In the genomic region with DNA sequence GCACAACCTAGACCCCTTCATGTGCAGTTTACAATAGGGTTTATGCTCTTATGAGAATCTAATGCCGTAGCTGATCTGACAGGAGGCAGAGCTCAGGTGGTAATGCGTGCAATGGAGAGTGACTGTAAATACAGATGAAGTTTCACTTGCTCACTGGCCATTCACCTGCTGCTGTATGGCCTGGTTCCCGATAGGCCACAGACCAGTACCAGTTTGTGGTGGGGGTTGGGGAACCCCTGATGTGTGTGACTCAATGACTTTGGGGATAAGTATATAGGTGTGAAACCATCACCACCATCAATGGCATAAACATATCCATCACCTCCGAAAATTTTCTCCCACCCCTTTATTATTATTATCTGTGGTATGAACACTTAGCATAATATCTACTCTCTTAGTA, we compare ENCODE assay signal across 1 cellular context.
TF ChIP-seq lines count a peak whose summit lies in the region.

No MANE protein-coding gene starts in this region.

TF ChIP-seq in GM12878, 131 proteins besides CTCF, POLR2A, EP300 and RAD21 (continued from another document):
- TF ChIP-seq EZH2 (IDR thresholded peaks at IDR 0.05; ENCODE audit: borderline replicate concordance, control insufficient read depth, low read depth, low read length), result no peak
- TF ChIP-seq JUNB (IDR thresholded peaks at IDR 0.05), result no peak
- TF ChIP-seq, protein P1, sequence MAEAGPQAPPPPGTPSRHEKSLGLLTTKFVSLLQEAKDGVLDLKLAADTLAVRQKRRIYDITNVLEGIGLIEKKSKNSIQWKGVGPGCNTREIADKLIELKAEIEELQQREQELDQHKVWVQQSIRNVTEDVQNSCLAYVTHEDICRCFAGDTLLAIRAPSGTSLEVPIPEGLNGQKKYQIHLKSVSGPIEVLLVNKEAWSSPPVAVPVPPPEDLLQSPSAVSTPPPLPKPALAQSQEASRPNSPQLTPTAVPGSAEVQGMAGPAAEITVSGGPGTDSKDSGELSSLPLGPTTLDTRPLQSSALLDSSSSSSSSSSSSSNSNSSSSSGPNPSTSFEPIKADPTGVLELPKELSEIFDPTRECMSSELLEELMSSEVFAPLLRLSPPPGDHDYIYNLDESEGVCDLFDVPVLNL (IDR thresholded peaks at IDR 0.05; ENCODE audit: low read depth, low read length), result no peak
- TF ChIP-seq HDAC2 (IDR thresholded peaks at IDR 0.05), result no peak
- no peak for TF ChIP-seq ZNF217 (IDR thresholded peaks at IDR 0.05)
- TF ChIP-seq IRF4 (IDR thresholded peaks at IDR 0.05; ENCODE audit: low read depth, low read length), result no peak
- TF ChIP-seq, protein P2, sequence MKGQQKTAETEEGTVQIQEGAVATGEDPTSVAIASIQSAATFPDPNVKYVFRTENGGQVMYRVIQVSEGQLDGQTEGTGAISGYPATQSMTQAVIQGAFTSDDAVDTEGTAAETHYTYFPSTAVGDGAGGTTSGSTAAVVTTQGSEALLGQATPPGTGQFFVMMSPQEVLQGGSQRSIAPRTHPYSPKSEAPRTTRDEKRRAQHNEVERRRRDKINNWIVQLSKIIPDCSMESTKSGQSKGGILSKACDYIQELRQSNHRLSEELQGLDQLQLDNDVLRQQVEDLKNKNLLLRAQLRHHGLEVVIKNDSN (IDR thresholded peaks at IDR 0.05; ENCODE audit: borderline replicate concordance, extremely low read length, insufficient read depth, low read depth, low read length), result no peak
- no peak for TF ChIP-seq SMARCA5 (IDR thresholded peaks at IDR 0.05)
- no peak for TF ChIP-seq SMAD5 (IDR thresholded peaks at IDR 0.05; ENCODE audit: low read depth)
- no peak for TF ChIP-seq TAF1 (IDR thresholded peaks at IDR 0.05; ENCODE audit: borderline replicate concordance, low read depth, low read length)
